In the genomic region with DNA sequence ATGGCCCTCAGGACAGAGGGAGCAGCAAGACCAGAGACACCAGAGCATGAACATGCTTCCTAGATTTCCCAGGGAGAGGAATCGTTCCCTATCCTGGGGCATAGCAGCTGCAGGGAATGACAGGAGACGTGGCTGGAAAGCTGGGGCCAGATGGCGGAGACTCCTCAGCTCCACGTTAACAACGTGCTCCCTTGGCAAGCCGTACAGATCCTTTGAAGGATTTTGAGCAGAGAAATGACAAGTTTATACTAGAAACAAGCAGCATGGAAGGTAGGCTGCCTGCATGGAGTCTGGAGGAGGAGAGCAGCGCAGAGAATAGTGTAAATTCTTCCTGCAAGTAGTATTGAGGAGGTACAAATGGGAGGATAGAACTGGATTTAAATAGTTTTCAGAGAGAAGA, we compare ENCODE assay signal across 28 cellular contexts. TPM values are rescaled to one million over a fixed set of nuclear protein-coding genes. Genes with fewer than 3 reads are reported as not detected.
DNase-seq lines count a peak whose midpoint lies in the region; ATAC-seq and TF ChIP-seq lines count a peak whose summit lies in the region.
"Had no signal": no experiment of that assay in that cellular context is flagged by ENCODE, and none has a peak within 500 bp of the region (broad histone marks: within the 10 kb centered on the region; RNA-seq: fewer than 3 reads in every experiment).

No MANE protein-coding gene starts in this region.

- no peak overlapping the region for H3K4me3 Mint-ChIP-seq in activated T-cell treated with anti-CD3 and anti-CD28 coated beads, Interleukin-2, amount 50 U/mL, for 72 hours
- H3K4me3 Mint-ChIP-seq in T-helper 17 cell, result peak overlapping the region; percentile 10
- peak overlapping the region in 5 of 10 donors; percentile 7 to 74 (median 21) for H3K4me3 Mint-ChIP-seq in naive thymus-derived CD8-positive, alpha-beta T cell

- ATAC-seq in activated T-cell treated with anti-CD3 and anti-CD28 coated beads, Interleukin-2, amount 50 U/mL, for 72 hours (replicated peaks in 1 of 2), result no peak
- ATAC-seq in T-helper 17 cell (no peak), GM21360 (IDR thresholded peaks at IDR 0.05; ENCODE audit: unreplicated experiment) (no peak), SK-N-SH treated with all-trans-retinoic acid at 6 μM for 48 hours (no peak)
- ATAC-seq in naive thymus-derived CD8-positive, alpha-beta T cell, result no peak
- ATAC-seq: A549; gastroesophageal sphincter; left cardiac atrium; naive thymus-derived CD4-positive, alpha-beta T cell; upper lobe of right lung had no signal

- H3K27ac Mint-ChIP-seq in activated T-cell treated with anti-CD3 and anti-CD28 coated beads, Interleukin-2, amount 50 U/mL, for 72 hours, result peak overlapping the region; percentile 17
- peak overlapping the region; percentile 90 for H3K27ac Mint-ChIP-seq in T-helper 17 cell
- peak overlapping the region in 7 of 10 donors; percentile 0 to 72 (median 38) for H3K27ac Mint-ChIP-seq in naive thymus-derived CD8-positive, alpha-beta T cell

- peak overlapping the region; percentile 17 for H3K27ac ChIP-seq in substantia nigra (ENCODE audit: low read depth, low read length, poor library complexity, severe bottlenecking)
- H3K27ac ChIP-seq: A549, gastroesophageal sphincter, ovary, suprapubic skin, upper lobe of right lung had no signal

- H3K4me1 Mint-ChIP-seq in activated T-cell treated with anti-CD3 and anti-CD28 coated beads, Interleukin-2, amount 50 U/mL, for 72 hours (ENCODE audit: low read depth), result peaks cover 50% of the 10 kb centered on the region
- H3K4me1 Mint-ChIP-seq in T-helper 17 cell, result peaks cover 46% of the 10 kb centered on the region
- peaks cover 37 to 90% (median 74%) of the 10 kb centered on the region in 4 donors for H3K4me1 Mint-ChIP-seq in naive thymus-derived CD8-positive, alpha-beta T cell

- H3K9me3 Mint-ChIP-seq in activated T-cell treated with anti-CD3 and anti-CD28 coated beads, Interleukin-2, amount 50 U/mL, for 72 hours, result no peaks in the 10 kb centered on the region
- peaks cover 0 to 1% (median 0%) of the 10 kb centered on the region in 9 donors for H3K9me3 Mint-ChIP-seq in naive thymus-derived CD8-positive, alpha-beta T cell
- H3K9me3 Mint-ChIP-seq: CD4-positive, alpha-beta T cell had no signal

- H3K36me3 Mint-ChIP-seq in activated T-cell treated with anti-CD3 and anti-CD28 coated beads, Interleukin-2, amount 50 U/mL, for 72 hours (ENCODE audit: insufficient read depth in 2 of 2), result peaks cover 19 to 28% of the 10 kb centered on the region in 2 donors
- peaks cover 17% of the 10 kb centered on the region for H3K36me3 Mint-ChIP-seq in T-helper 17 cell (ENCODE audit: low read depth)
- H3K36me3 Mint-ChIP-seq in naive thymus-derived CD8-positive, alpha-beta T cell, result peaks cover 16 to 81% (median 54%) of the 10 kb centered on the region in 3 donors

- H3K27me3 Mint-ChIP-seq in activated T-cell treated with anti-CD3 and anti-CD28 coated beads, Interleukin-2, amount 50 U/mL, for 72 hours (ENCODE audit: low read depth), result no peaks in the 10 kb centered on the region
- H3K27me3 Mint-ChIP-seq in T-helper 17 cell, result no peaks in the 10 kb centered on the region
- no peaks in the 10 kb centered on the region for H3K27me3 Mint-ChIP-seq in naive thymus-derived CD8-positive, alpha-beta T cell
- H3K27me3 Mint-ChIP-seq: CD4-positive, alpha-beta T cell; naive thymus-derived CD4-positive, alpha-beta T cell had no signal

- POLR2A ChIA-PET in naive thymus-derived CD8-positive, alpha-beta T cell (lab: Charles Lee), result interaction anchor here (0.5 kb wide), 1 partner anchor 10 kb away, joined by 4 read pairs; no protein-coding TSS in a partner anchor

- no peaks in the 10 kb centered on the region for H3K9me3 ChIP-seq in T-helper 17 cell (ENCODE audit: control insufficient read depth, low read length, poor library complexity, severe bottlenecking)
- H3K9me3 ChIP-seq: A549, gastroesophageal sphincter, ovary, suprapubic skin, upper lobe of right lung had no signal

- DNase-seq in activated T-cell treated with anti-CD3 and anti-CD28 coated beads, Interleukin-2, amount 50 U/mL, for 72 hours, result no peak
- no peak for DNase-seq in activated T-cell treated with anti-CD3 and anti-CD28 coated beads, Interleukin-2, amount 50 U/mL, for 48 hours
- DNase-seq in T-helper 17 cell, result no peak
- DNase-seq in naive thymus-derived CD8-positive, alpha-beta T cell, result no peak
- no peak for DNase-seq in substantia nigra (lab: John Stamatoyannopoulos, UW)
- no peak for DNase-seq in NCI-H187 (lab: John Stamatoyannopoulos, UW)
- DNase-seq: activated CD4-positive, alpha-beta T cell treated with anti-CD3 and anti-CD28 coated beads for 48 hours; activated CD8-positive, alpha-beta memory T cell treated with anti-CD3 and anti-CD28 coated beads for 24 hours; activated T-cell treated with anti-CD3 and anti-CD28 coated beads for 4 hours; amniotic stem cell; CD4-positive, alpha-beta T cell; EL; hypothalamus; left cardiac atrium; naive thymus-derived CD4-positive, alpha-beta T cell; NCI-H1048; NCI-H1930; NCI-H2227 treated with DMSO at 0.1 percent for 48 hours; ovary; SIG-M5; small intestine; stimulated activated naive CD4-positive, alpha-beta T cell; upper lobe of right lung had no signal

TF ChIP-seq in SK-N-SH treated with all-trans-retinoic acid at 6 μM for 48 hours, 23 proteins besides CTCF, POLR2A, EP300 and RAD21:
- no peak for TF ChIP-seq OSR1 (CRISPR knock-in tag; IDR thresholded peaks at IDR 0.05)
- no peak for TF ChIP-seq ESRRG (CRISPR knock-in tag; IDR thresholded peaks at IDR 0.05)
- TF ChIP-seq SNAI2 (CRISPR knock-in tag; IDR thresholded peaks at IDR 0.05), result no peak
- no peak for TF ChIP-seq PPARA (CRISPR knock-in tag; IDR thresholded peaks at IDR 0.05; ENCODE audit: borderline replicate concordance)
- no peak for TF ChIP-seq TCF4 (CRISPR knock-in tag; IDR thresholded peaks at IDR 0.05; ENCODE audit: borderline replicate concordance)
- TF ChIP-seq, protein P1, sequence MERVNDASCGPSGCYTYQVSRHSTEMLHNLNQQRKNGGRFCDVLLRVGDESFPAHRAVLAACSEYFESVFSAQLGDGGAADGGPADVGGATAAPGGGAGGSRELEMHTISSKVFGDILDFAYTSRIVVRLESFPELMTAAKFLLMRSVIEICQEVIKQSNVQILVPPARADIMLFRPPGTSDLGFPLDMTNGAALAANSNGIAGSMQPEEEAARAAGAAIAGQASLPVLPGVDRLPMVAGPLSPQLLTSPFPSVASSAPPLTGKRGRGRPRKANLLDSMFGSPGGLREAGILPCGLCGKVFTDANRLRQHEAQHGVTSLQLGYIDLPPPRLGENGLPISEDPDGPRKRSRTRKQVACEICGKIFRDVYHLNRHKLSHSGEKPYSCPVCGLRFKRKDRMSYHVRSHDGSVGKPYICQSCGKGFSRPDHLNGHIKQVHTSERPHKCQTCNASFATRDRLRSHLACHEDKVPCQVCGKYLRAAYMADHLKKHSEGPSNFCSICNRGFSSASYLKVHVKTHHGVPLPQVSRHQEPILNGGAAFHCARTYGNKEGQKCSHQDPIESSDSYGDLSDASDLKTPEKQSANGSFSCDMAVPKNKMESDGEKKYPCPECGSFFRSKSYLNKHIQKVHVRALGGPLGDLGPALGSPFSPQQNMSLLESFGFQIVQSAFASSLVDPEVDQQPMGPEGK (CRISPR knock-in tag; IDR thresholded peaks at IDR 0.05; ENCODE audit: borderline replicate concordance), result no peak
- no peak for TF ChIP-seq GLIS3 (CRISPR knock-in tag; IDR thresholded peaks at IDR 0.05)
- no peak for TF ChIP-seq TOX (CRISPR knock-in tag; IDR thresholded peaks at IDR 0.05; ENCODE audit: borderline replicate concordance)
- TF ChIP-seq TSHZ2 (CRISPR knock-in tag; IDR thresholded peaks at IDR 0.05), result no peak
- TF ChIP-seq ZFP3 (CRISPR knock-in tag; IDR thresholded peaks at IDR 0.05), result no peak
- TF ChIP-seq ZNF70 (CRISPR knock-in tag; IDR thresholded peaks at IDR 0.05), result no peak
- TF ChIP-seq ZNF565 (CRISPR knock-in tag; conservative IDR thresholded peaks at IDR 0.05; ENCODE audit: low read depth), result no peak
- TF ChIP-seq ZNF8 (CRISPR knock-in tag; IDR thresholded peaks at IDR 0.05), result no peak

RNA-seq across cellular contexts. Expression of gene MYLIP, which starts 11.7 kb away (rescaled TPM):
- 10 to 100 TPM; 16.0 to 19.1 TPM for total RNA-seq in activated T-cell treated with anti-CD3 and anti-CD28 coated beads, Interleukin-2, amount 50 U/mL, for 72 hours
- 100 to 1,000 TPM; 191 to 229 TPM for total RNA-seq in T-helper 17 cell
- total RNA-seq in naive thymus-derived CD8-positive, alpha-beta T cell, result 10 to 100 TPM; 23.1 to 23.3 TPM
- polyA plus RNA-seq in naive thymus-derived CD8-positive, alpha-beta T cell, result 100 to 1,000 TPM in 1 of 3 donors, 10 to 100 TPM in 2; 72.6 to 108 (median 86.8) TPM

Comparison
In these comparisons a context has a peak if more than half of its experiments do, and no peak if none do; other contexts are left out.
1. H3K27ac Mint-ChIP-seq: peak in every context shown above with its lines; median percentile 90 in T-helper 17 cell; 38 in naive thymus-derived CD8-positive, alpha-beta T cell; 17 in activated T-cell treated with anti-CD3 and anti-CD28 coated beads, Interleukin-2, amount 50 U/mL, for 72 hours.
2. RNA of gene MYLIP, which starts 11.7 kb away (total RNA-seq): 191 to 229 TPM in T-helper 17 cell; 23.1 to 23.3 TPM in naive thymus-derived CD8-positive, alpha-beta T cell and 16.0 to 19.1 TPM in activated T-cell treated with anti-CD3 and anti-CD28 coated beads, Interleukin-2, amount 50 U/mL, for 72 hours; every median in the first group is over 4 times any median in the second.